In the genomic region with DNA sequence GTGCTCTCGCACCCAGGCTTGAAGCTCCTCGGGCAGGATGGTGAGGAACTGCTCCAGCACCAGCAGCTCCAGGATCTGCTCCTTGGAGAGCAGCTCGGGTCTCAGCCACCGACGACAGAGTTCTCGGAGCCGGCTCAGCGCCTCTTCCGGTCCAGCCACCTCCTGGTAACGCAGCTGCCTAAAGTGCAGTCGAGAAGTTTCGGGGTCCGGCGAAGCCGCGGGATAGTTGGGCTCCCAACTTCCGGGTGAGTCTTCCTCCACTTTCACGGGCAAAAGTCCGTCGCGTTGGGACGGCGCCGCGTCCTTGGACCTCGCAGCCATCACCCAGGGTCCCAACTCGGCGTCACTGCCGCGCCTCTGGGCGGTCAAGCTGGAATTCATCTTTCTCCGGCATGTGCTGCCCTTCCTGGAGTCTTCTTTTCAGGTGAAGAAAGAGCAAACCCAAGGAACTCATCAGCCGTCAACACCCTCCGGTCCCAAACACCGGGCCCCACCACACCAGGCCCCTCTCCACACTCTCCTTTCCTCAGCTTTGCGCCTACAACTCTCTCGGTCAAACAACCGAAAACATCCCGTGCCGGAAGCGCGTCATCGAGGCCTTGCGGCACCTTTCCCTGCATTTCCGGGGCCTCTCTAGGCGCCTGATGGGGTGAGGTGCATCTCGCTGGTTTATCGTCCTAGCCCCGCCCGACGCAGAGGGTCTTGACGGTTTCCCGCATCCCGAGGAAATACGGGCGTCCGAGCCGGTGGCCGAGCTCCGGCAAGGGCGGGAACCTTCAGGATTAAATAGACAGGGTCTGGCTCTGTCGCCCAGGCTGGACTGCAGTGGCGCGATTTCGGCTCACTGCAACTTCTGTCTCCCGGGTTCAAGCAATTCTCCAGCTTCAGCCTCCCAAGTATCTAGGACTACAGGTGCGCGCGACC, we compare ENCODE assay signal across 1 cellular context.
TF ChIP-seq lines count a peak whose summit lies in the region.

TSS of gene ZNF394 (minus strand) at position 569 of the 924 bp plus-strand sequence. CDS start at position 381, 188 bp downstream.

TF ChIP-seq in HepG2, 621 proteins besides CTCF, POLR2A, EP300 and RAD21 (continued from another document and continues in another):
- TF ChIP-seq ZFY (CRISPR knock-in tag; IDR thresholded peaks at IDR 0.05) (peak; percentile 87), FOXC1 (CRISPR knock-in tag; IDR thresholded peaks at IDR 0.05; ENCODE audit: borderline replicate concordance) (peak; percentile 74; the same call in 1 of the 2 replicates), POLR2AphosphoS5 (IDR thresholded peaks at IDR 0.05; ENCODE audit: low read depth, low read length) (peak; percentile 91), TAF1 (CRISPR knock-in tag; IDR thresholded peaks at IDR 0.05) (peak; percentile 87), ZNF468 (CRISPR knock-in tag; IDR thresholded peaks at IDR 0.05) (0 out of 2 replicates have a peak, but pooled peaks have one; percentile 37), RXRA (CRISPR knock-in tag; IDR thresholded peaks at IDR 0.05) (peak; percentile 42), PLRG1 (conservative IDR thresholded peaks at IDR 0.05) (no peak), NBN (conservative IDR thresholded peaks at IDR 0.05) (no peak), ZSCAN31 (CRISPR knock-in tag; IDR thresholded peaks at IDR 0.05; ENCODE audit: low read depth) (0 out of 2 replicates have a peak, but pooled peaks have one; percentile 59), MXD3 (CRISPR knock-in tag; IDR thresholded peaks at IDR 0.05) (no peak), BCL6 (CRISPR knock-in tag; IDR thresholded peaks at IDR 0.05) (no peak; the same call in 1 of the 2 replicates), HOXA9 (CRISPR knock-in tag; IDR thresholded peaks at IDR 0.05; ENCODE audit: borderline replicate concordance) (no peak), ZNF75D (CRISPR knock-in tag; IDR thresholded peaks at IDR 0.05; ENCODE audit: borderline replicate concordance) (no peak), LRRFIP1 (CRISPR knock-in tag; conservative IDR thresholded peaks at IDR 0.05) (no peak), PHF20 (CRISPR knock-in tag; IDR thresholded peaks at IDR 0.05) (peak; percentile 96), ZNF530 (CRISPR knock-in tag; IDR thresholded peaks at IDR 0.05; ENCODE audit: low read depth) (no peak), POLR2AphosphoS2 (IDR thresholded peaks at IDR 0.05; ENCODE audit: low read depth, low read length) (no peak), ZNF597 (CRISPR knock-in tag; IDR thresholded peaks at IDR 0.05) (no peak), ZNF496 (CRISPR knock-in tag; IDR thresholded peaks at IDR 0.05; ENCODE audit: insufficient replicate concordance) (no peak), ZNF782 (CRISPR knock-in tag; IDR thresholded peaks at IDR 0.05; ENCODE audit: borderline replicate concordance) (no peak; the same call in 1 of the 2 replicates), ZC3H13 (CRISPR knock-in tag; IDR thresholded peaks at IDR 0.05) (no peak), RORA (CRISPR knock-in tag; IDR thresholded peaks at IDR 0.05) (no peak), ARNT2 (CRISPR knock-in tag; IDR thresholded peaks at IDR 0.05; ENCODE audit: low read depth) (no peak; the same call in 1 of the 2 replicates), ZNF605 (CRISPR knock-in tag; IDR thresholded peaks at IDR 0.05) (peak; percentile 70; the same call in 1 of the 2 replicates), NFE2 (CRISPR knock-in tag; IDR thresholded peaks at IDR 0.05) (no peak), NPAS2 (CRISPR knock-in tag; IDR thresholded peaks at IDR 0.05; ENCODE audit: borderline replicate concordance) (no peak), PREB (CRISPR knock-in tag; IDR thresholded peaks at IDR 0.05) (no peak), ZNF441 (CRISPR knock-in tag; IDR thresholded peaks at IDR 0.05; ENCODE audit: borderline replicate concordance) (no peak; the same call in 1 of the 2 replicates), MBD4 (IDR thresholded peaks at IDR 0.05; ENCODE audit: borderline replicate concordance, low read length) (no peak), NONO (IDR thresholded peaks at IDR 0.05) (no peak), NONO (CRISPR knock-in tag; conservative IDR thresholded peaks at IDR 0.05) (peak; percentile 76; the same call in 1 of the 2 replicates), JDP2 (CRISPR knock-in tag; IDR thresholded peaks at IDR 0.05; ENCODE audit: borderline replicate concordance) (no peak)
- TF ChIP-seq, protein P1, sequence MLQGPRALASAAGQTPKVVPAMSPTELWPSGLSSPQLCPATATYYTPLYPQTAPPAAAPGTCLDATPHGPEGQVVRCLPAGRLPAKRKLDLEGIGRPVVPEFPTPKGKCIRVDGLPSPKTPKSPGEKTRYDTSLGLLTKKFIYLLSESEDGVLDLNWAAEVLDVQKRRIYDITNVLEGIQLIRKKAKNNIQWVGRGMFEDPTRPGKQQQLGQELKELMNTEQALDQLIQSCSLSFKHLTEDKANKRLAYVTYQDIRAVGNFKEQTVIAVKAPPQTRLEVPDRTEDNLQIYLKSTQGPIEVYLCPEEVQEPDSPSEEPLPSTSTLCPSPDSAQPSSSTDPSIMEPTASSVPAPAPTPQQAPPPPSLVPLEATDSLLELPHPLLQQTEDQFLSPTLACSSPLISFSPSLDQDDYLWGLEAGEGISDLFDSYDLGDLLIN (CRISPR knock-in tag; IDR thresholded peaks at IDR 0.05; ENCODE audit: borderline replicate concordance) = no peak
- TF ChIP-seq, protein P2, sequence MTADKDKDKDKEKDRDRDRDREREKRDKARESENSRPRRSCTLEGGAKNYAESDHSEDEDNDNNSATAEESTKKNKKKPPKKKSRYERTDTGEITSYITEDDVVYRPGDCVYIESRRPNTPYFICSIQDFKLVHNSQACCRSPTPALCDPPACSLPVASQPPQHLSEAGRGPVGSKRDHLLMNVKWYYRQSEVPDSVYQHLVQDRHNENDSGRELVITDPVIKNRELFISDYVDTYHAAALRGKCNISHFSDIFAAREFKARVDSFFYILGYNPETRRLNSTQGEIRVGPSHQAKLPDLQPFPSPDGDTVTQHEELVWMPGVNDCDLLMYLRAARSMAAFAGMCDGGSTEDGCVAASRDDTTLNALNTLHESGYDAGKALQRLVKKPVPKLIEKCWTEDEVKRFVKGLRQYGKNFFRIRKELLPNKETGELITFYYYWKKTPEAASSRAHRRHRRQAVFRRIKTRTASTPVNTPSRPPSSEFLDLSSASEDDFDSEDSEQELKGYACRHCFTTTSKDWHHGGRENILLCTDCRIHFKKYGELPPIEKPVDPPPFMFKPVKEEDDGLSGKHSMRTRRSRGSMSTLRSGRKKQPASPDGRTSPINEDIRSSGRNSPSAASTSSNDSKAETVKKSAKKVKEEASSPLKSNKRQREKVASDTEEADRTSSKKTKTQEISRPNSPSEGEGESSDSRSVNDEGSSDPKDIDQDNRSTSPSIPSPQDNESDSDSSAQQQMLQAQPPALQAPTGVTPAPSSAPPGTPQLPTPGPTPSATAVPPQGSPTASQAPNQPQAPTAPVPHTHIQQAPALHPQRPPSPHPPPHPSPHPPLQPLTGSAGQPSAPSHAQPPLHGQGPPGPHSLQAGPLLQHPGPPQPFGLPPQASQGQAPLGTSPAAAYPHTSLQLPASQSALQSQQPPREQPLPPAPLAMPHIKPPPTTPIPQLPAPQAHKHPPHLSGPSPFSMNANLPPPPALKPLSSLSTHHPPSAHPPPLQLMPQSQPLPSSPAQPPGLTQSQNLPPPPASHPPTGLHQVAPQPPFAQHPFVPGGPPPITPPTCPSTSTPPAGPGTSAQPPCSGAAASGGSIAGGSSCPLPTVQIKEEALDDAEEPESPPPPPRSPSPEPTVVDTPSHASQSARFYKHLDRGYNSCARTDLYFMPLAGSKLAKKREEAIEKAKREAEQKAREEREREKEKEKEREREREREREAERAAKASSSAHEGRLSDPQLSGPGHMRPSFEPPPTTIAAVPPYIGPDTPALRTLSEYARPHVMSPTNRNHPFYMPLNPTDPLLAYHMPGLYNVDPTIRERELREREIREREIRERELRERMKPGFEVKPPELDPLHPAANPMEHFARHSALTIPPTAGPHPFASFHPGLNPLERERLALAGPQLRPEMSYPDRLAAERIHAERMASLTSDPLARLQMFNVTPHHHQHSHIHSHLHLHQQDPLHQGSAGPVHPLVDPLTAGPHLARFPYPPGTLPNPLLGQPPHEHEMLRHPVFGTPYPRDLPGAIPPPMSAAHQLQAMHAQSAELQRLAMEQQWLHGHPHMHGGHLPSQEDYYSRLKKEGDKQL (CRISPR knock-in tag; IDR thresholded peaks at IDR 0.05; ENCODE audit: low read depth) = no peak
- TF ChIP-seq, protein P3, sequence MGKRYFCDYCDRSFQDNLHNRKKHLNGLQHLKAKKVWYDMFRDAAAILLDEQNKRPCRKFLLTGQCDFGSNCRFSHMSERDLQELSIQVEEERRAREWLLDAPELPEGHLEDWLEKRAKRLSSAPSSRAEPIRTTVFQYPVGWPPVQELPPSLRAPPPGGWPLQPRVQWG (CRISPR knock-in tag; IDR thresholded peaks at IDR 0.05; ENCODE audit: borderline replicate concordance, low read depth) = no peak
- TF ChIP-seq, protein P4, sequence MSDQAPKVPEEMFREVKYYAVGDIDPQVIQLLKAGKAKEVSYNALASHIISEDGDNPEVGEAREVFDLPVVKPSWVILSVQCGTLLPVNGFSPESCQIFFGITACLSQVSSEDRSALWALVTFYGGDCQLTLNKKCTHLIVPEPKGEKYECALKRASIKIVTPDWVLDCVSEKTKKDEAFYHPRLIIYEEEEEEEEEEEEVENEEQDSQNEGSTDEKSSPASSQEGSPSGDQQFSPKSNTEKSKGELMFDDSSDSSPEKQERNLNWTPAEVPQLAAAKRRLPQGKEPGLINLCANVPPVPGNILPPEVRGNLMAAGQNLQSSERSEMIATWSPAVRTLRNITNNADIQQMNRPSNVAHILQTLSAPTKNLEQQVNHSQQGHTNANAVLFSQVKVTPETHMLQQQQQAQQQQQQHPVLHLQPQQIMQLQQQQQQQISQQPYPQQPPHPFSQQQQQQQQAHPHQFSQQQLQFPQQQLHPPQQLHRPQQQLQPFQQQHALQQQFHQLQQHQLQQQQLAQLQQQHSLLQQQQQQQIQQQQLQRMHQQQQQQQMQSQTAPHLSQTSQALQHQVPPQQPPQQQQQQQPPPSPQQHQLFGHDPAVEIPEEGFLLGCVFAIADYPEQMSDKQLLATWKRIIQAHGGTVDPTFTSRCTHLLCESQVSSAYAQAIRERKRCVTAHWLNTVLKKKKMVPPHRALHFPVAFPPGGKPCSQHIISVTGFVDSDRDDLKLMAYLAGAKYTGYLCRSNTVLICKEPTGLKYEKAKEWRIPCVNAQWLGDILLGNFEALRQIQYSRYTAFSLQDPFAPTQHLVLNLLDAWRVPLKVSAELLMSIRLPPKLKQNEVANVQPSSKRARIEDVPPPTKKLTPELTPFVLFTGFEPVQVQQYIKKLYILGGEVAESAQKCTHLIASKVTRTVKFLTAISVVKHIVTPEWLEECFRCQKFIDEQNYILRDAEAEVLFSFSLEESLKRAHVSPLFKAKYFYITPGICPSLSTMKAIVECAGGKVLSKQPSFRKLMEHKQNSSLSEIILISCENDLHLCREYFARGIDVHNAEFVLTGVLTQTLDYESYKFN (CRISPR knock-in tag; conservative IDR thresholded peaks at IDR 0.05) = no peak
- TF ChIP-seq, protein P5, sequence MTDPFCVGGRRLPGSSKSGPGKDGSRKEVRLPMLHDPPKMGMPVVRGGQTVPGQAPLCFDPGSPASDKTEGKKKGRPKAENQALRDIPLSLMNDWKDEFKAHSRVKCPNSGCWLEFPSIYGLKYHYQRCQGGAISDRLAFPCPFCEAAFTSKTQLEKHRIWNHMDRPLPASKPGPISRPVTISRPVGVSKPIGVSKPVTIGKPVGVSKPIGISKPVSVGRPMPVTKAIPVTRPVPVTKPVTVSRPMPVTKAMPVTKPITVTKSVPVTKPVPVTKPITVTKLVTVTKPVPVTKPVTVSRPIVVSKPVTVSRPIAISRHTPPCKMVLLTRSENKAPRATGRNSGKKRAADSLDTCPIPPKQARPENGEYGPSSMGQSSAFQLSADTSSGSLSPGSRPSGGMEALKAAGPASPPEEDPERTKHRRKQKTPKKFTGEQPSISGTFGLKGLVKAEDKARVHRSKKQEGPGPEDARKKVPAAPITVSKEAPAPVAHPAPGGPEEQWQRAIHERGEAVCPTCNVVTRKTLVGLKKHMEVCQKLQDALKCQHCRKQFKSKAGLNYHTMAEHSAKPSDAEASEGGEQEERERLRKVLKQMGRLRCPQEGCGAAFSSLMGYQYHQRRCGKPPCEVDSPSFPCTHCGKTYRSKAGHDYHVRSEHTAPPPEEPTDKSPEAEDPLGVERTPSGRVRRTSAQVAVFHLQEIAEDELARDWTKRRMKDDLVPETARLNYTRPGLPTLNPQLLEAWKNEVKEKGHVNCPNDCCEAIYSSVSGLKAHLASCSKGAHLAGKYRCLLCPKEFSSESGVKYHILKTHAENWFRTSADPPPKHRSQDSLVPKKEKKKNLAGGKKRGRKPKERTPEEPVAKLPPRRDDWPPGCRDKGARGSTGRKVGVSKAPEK (CRISPR knock-in tag; IDR thresholded peaks at IDR 0.05; ENCODE audit: borderline replicate concordance) = no peak
